In the genomic region with DNA sequence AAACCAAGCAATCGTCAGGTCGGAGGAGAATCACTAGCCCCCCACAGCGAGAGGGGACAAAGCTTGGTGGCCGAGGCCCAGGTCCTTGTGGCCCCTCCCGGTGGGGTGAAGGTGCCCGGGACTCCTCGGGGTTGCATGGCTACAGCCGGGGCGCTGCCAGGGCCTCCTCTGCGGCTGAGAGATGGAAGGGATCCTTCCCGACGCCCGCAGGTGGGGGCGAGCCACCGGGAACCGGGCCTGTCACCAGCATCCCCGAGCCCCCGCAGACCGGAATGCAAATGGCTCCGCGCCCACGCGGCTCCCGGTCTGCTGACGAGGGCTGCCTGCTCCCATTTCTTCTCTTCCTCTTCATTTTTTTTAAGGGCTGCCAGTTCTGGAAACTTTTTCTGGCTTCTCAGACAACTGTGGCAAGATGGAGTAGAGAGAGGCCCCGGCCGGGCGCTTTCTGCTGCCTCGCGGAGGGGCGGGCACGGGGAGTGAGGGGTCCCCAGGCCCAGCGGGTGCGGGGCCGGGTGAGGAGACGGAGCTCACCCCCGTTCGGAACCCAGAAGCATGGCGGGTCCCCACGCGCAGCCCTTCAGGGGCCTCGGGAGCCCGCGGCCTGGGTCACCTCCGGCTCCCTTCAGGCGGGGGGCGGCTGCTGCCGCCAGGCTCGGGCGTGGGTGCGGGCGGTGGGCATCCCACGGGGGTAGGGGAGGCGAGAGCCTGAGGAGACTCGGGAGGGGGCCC, we compare ENCODE assay signal across 8 cellular contexts. TPM values are rescaled to one million over a fixed set of nuclear protein-coding genes. Genes with fewer than 3 reads are reported as not detected.
DNase-seq lines count a peak whose midpoint lies in the region; ATAC-seq and TF ChIP-seq lines count a peak whose summit lies in the region.

No MANE protein-coding gene starts in this region.

- H3K4me3 ChIP-seq in colonic mucosa (peak overlapping the region; percentile 53), vagina (peak overlapping the region; percentile 59 to 66), mucosa of descending colon (no peak overlapping the region)

- H3K9me3 ChIP-seq in colonic mucosa = no peaks in the 10 kb centered on the region
- no peaks in the 10 kb centered on the region for H3K9me3 ChIP-seq in vagina
- no peaks in the 10 kb centered on the region for H3K9me3 ChIP-seq in mucosa of descending colon

- TF ChIP-seq POLR2A in vagina (IDR thresholded peaks at IDR 0.05) = no peak

- H3K27ac ChIP-seq in colonic mucosa (peak overlapping the region; percentile 31), vagina (peak overlapping the region; percentile 96)

- TF ChIP-seq CTCF in colonic mucosa (IDR thresholded peaks at IDR 0.05) (no peak), mesothelial cell of epicardium (IDR thresholded peaks at IDR 0.05; ENCODE audit: unreplicated experiment) (no peak), vagina (IDR thresholded peaks at IDR 0.05) (no peak), mucosa of descending colon (IDR thresholded peaks at IDR 0.05) (no peak)

- peaks cover 2% of the 10 kb centered on the region for H3K27me3 Mint-ChIP-seq in activated CD8-positive, alpha-beta memory T cell treated with anti-CD3 and anti-CD28 coated beads, Interleukin-2, amount 10 ng/mL, durations not matched to agents 7 days and 5 days
- H3K27me3 Mint-ChIP-seq in mesothelial cell of epicardium (ENCODE audit: low read depth) = no peaks in the 10 kb centered on the region

- H3K9ac ChIP-seq in colonic mucosa (ENCODE audit: low read depth in 2 of 2, low read length in 2 of 2) = peak overlapping the region in 1 of 2 donors; percentile 79

- DNase-seq in activated CD8-positive, alpha-beta memory T cell treated with anti-CD3 and anti-CD28 coated beads, Interleukin-2, amount 10 ng/mL, durations not matched to agents 7 days and 5 days = no peak
- DNase-seq in activated CD8-positive, alpha-beta memory T cell treated with anti-CD3 and anti-CD28 coated beads for 24 hours = no peak
- DNase-seq in NCI-H2171 treated with DMSO at 0.1 percent for 48 hours (lab: John Stamatoyannopoulos, UW) = peak; percentile 28
- no peak for DNase-seq in colonic mucosa
- no peak for DNase-seq in mesothelial cell of epicardium (ENCODE audit: low spot score in 2 of 2, unreplicated experiment in 2 of 2)
- DNase-seq in vagina (ENCODE audit: extremely low spot score in 2 of 2) = no peak
- no peak for DNase-seq in mucosa of descending colon
- no peak for DNase-seq in DMS153 (lab: John Stamatoyannopoulos, UW)

- no peaks in the 10 kb centered on the region for H3K27me3 ChIP-seq in colonic mucosa
- no peaks in the 10 kb centered on the region for H3K27me3 ChIP-seq in vagina

- CTCF ChIA-PET in activated CD8-positive, alpha-beta memory T cell treated with anti-CD3 and anti-CD28 coated beads, Interleukin-2, amount 10 ng/mL, durations not matched to agents 7 days and 5 days (lab: Charles Lee) = interaction anchor here (1.0 to 5.0 kb wide), 5 partner anchors 17 to 187 kb away, joined by 3 to 38 read pairs (median 4); a partner anchor contains a TSS

- peaks cover 9% of the 10 kb centered on the region for H3K4me1 Mint-ChIP-seq in activated CD8-positive, alpha-beta memory T cell treated with anti-CD3 and anti-CD28 coated beads, Interleukin-2, amount 10 ng/mL, durations not matched to agents 7 days and 5 days
- H3K4me1 Mint-ChIP-seq in mesothelial cell of epicardium = peaks cover 12% of the 10 kb centered on the region

- H3K9me3 Mint-ChIP-seq in activated CD8-positive, alpha-beta memory T cell treated with anti-CD3 and anti-CD28 coated beads, Interleukin-2, amount 10 ng/mL, durations not matched to agents 7 days and 5 days (ENCODE audit: low read depth) = no peaks in the 10 kb centered on the region
- no peaks in the 10 kb centered on the region for H3K9me3 Mint-ChIP-seq in mesothelial cell of epicardium

- peak overlapping the region; percentile 46 for H3K4me3 Mint-ChIP-seq in activated CD8-positive, alpha-beta memory T cell treated with anti-CD3 and anti-CD28 coated beads, Interleukin-2, amount 10 ng/mL, durations not matched to agents 7 days and 5 days
- H3K4me3 Mint-ChIP-seq in mesothelial cell of epicardium = peak overlapping the region; percentile 69

- H3K36me3 ChIP-seq in colonic mucosa (no peaks in the 10 kb centered on the region), vagina (no peaks in the 10 kb centered on the region), mucosa of descending colon (ENCODE audit: low read depth) (no peaks in the 10 kb centered on the region)

- intact Hi-C loops in colonic mucosa (cut with DNase I) = loop anchor here (2.0 to 10.0 kb wide), 2 partner anchors 185 to 513 kb away; no protein-coding TSS in a partner anchor
- intact Hi-C loops in vagina (cut with DNase I) = loop anchor here (10.0 kb wide), 1 partner anchor 183 kb away; no protein-coding TSS in a partner anchor
- intact Hi-C loops in mucosa of descending colon (cut with DNase I, micrococcal nuclease) = loop anchor here in 1 of 2 donors (10.0 kb wide), 1 partner anchor 183 kb away; no protein-coding TSS in a partner anchor

- H3K36me3 Mint-ChIP-seq in activated CD8-positive, alpha-beta memory T cell treated with anti-CD3 and anti-CD28 coated beads, Interleukin-2, amount 10 ng/mL, durations not matched to agents 7 days and 5 days = no peaks in the 10 kb centered on the region
- H3K36me3 Mint-ChIP-seq in mesothelial cell of epicardium = peaks cover 7% of the 10 kb centered on the region

- H3K27ac Mint-ChIP-seq in activated CD8-positive, alpha-beta memory T cell treated with anti-CD3 and anti-CD28 coated beads, Interleukin-2, amount 10 ng/mL, durations not matched to agents 7 days and 5 days = peak overlapping the region; percentile 9
- peak overlapping the region; percentile 95 for H3K27ac Mint-ChIP-seq in mesothelial cell of epicardium

- no peak for ATAC-seq in activated CD8-positive, alpha-beta memory T cell treated with anti-CD3 and anti-CD28 coated beads, Interleukin-2, amount 10 ng/mL, durations not matched to agents 7 days and 5 days
- ATAC-seq in mucosa of descending colon = no peak

- H3K4me1 ChIP-seq in colonic mucosa (no peaks in the 10 kb centered on the region), vagina (peaks cover 20% of the 10 kb centered on the region), mucosa of descending colon (ENCODE audit: low read depth) (peaks cover 7% of the 10 kb centered on the region)

RNA-seq across cellular contexts. Expression of a gene that starts 27.5 kb away (rescaled TPM):
- 1 to 10 TPM; 3.3 TPM for total RNA-seq in activated CD8-positive, alpha-beta memory T cell treated with anti-CD3 and anti-CD28 coated beads, Interleukin-2, amount 10 ng/mL, durations not matched to agents 7 days and 5 days
- 10 to 100 TPM; 15.7 to 31.2 TPM for total RNA-seq in colonic mucosa
- total RNA-seq in mesothelial cell of epicardium = 9.1 to 9.9 TPM (median 9.2 TPM) in 3 replicates
- 23.6 TPM for total RNA-seq in vagina
- 10 to 100 TPM in 2 of 3 donors, 1 to 10 TPM in 1; 8.4 to 17.3 (median 10.7) TPM for total RNA-seq in mucosa of descending colon

RNA-seq across cellular contexts. Expression of a gene that starts 33.5 kb away (rescaled TPM):
- 1 to 10 TPM; 1.6 to 2.6 TPM for total RNA-seq in activated CD8-positive, alpha-beta memory T cell treated with anti-CD3 and anti-CD28 coated beads, Interleukin-2, amount 10 ng/mL, durations not matched to agents 7 days and 5 days
- total RNA-seq in colonic mucosa (100 to 1,000 TPM in 1 of 2 donors, 10 to 100 TPM in 1; 63.7 to 126 TPM), mesothelial cell of epicardium (0.70 to 0.91 TPM (median 0.74 TPM) in 3 replicates), vagina (9.8 TPM), mucosa of descending colon (100 to 1,000 TPM in 2 of 3 donors, 10 to 100 TPM in 1; 29.1 to 131 (median 122) TPM)

RNA-seq across cellular contexts. Expression of a gene that starts 59.8 kb away (rescaled TPM):
- 10 to 100 TPM; 52.5 to 68.9 TPM for total RNA-seq in activated CD8-positive, alpha-beta memory T cell treated with anti-CD3 and anti-CD28 coated beads, Interleukin-2, amount 10 ng/mL, durations not matched to agents 7 days and 5 days
- 10 to 100 TPM; 61.8 to 92.8 TPM for total RNA-seq in colonic mucosa
- 77.9 to 83.0 TPM (median 82.8 TPM) in 3 replicates for total RNA-seq in mesothelial cell of epicardium
- 25.8 TPM for total RNA-seq in vagina
- total RNA-seq in mucosa of descending colon = 10 to 100 TPM; 48.0 to 57.3 (median 55.0) TPM
